19 cellular contexts compared by ENCODE assay signal in genomic region chr6:129793447-129793846, GRCh38.
"Had no signal": no experiment of that assay in that cellular context is flagged by ENCODE, and none has a peak within 500 bp of the region (broad histone marks: within the 10 kb centered on the region; RNA-seq: fewer than 3 reads in every experiment).

No MANE protein-coding gene starts in this region.

- H3K27me3 Mint-ChIP-seq: stimulated activated naive CD8-positive, alpha-beta T cell treated with anti-CD3 and anti-CD28 coated beads, Interleukin-15, Interleukin-2, amounts not matched to agents 100 ng/mL and 50 ng/mL, for 24 hours had no signal

- H3K4me1 ChIP-seq: adrenal gland, breast epithelium, heart left ventricle, left lung, sigmoid colon, tibial nerve had no signal

- H3K9me3 ChIP-seq: adrenal gland, breast epithelium, heart left ventricle, left lung, sigmoid colon, tibial nerve had no signal

- H3K4me3 ChIP-seq: adrenal gland, breast epithelium, heart left ventricle, left lung, sigmoid colon, tibial nerve had no signal

- H3K36me3 ChIP-seq: adrenal gland, breast epithelium, heart left ventricle, left lung, sigmoid colon, tibial nerve had no signal

- DNase-seq: activated CD4-positive, alpha-beta T cell treated with anti-CD3 and anti-CD28 coated beads for 48 hours; activated CD4-positive, CD25-positive, alpha-beta regulatory T cell; activated effector memory CD4-positive, alpha-beta T cell treated with anti-CD3 and anti-CD28 coated beads, Interleukin-2, amount 50 U/mL, for 16 hours; activated naive CD4-positive, alpha-beta T cell treated with anti-CD3 and anti-CD28 coated beads, Interleukin-2, amount 50 U/mL, for 16 hours; activated T-cell treated with anti-CD3 and anti-CD28 coated beads, Interleukin-2, amount 50 U/mL, for 72 hours; adrenal gland; cerebellar nuclear complex; cortex of kidney; effector CD4-positive, alpha-beta T cell; heart left ventricle; left lung; mammary epithelial cell; midbrain; occipital lobe; posterior cingulate gyrus; sigmoid colon had no signal

- ATAC-seq: activated T-cell treated with anti-CD3 and anti-CD28 coated beads, Interleukin-2, amount 50 U/mL, for 72 hours; heart left ventricle; left lung had no signal

- H3K27me3 ChIP-seq: adrenal gland, breast epithelium, left lung, sigmoid colon, tibial nerve had no signal

- H3K27ac ChIP-seq: adrenal gland, breast epithelium, heart left ventricle, left lung, sigmoid colon, tibial nerve had no signal

- H3K4me3 Mint-ChIP-seq: activated T-cell treated with anti-CD3 and anti-CD28 coated beads, Interleukin-2, amount 50 U/mL, for 72 hours; stimulated activated naive CD8-positive, alpha-beta T cell treated with anti-CD3 and anti-CD28 coated beads, Interleukin-15, Interleukin-2, amounts not matched to agents 100 ng/mL and 50 ng/mL, for 24 hours had no signal

- H3K9me3 Mint-ChIP-seq: activated T-cell treated with anti-CD3 and anti-CD28 coated beads, Interleukin-2, amount 50 U/mL, for 72 hours; stimulated activated naive CD8-positive, alpha-beta T cell treated with anti-CD3 and anti-CD28 coated beads, Interleukin-15, Interleukin-2, amounts not matched to agents 100 ng/mL and 50 ng/mL, for 24 hours had no signal

- H3K27ac Mint-ChIP-seq: activated T-cell treated with anti-CD3 and anti-CD28 coated beads, Interleukin-2, amount 50 U/mL, for 72 hours; stimulated activated naive CD8-positive, alpha-beta T cell treated with anti-CD3 and anti-CD28 coated beads, Interleukin-15, Interleukin-2, amounts not matched to agents 100 ng/mL and 50 ng/mL, for 24 hours had no signal
